Comparison of ENCODE assay signal across 29 cellular contexts in genomic region chr12:65764325-65764724, GRCh38. TPM values are rescaled to one million over a fixed set of nuclear protein-coding genes. Genes with fewer than 3 reads are reported as not detected.
"Had no signal": no experiment of that assay in that cellular context is flagged by ENCODE, and none has a peak within 500 bp of the region (broad histone marks: within the 10 kb centered on the region; RNA-seq: fewer than 3 reads in every experiment).

No MANE protein-coding gene starts in this region.

- H3K4me3 Mint-ChIP-seq: memory B cell; naive thymus-derived CD8-positive, alpha-beta T cell; nephron; neural crest cell; stimulated activated effector memory CD8-positive, alpha-beta T cell treated with anti-CD3 and anti-CD28 coated beads, Interleukin-12 subunit alpha, Interleukin-12 subunit beta, amount 100 ng/mL, for 72 hours; stimulated activated naive CD8-positive, alpha-beta T cell treated with anti-CD3 and anti-CD28 coated beads, Interleukin-15, Interleukin-2, amounts not matched to agents 100 ng/mL and 50 ng/mL, for 24 hours; type B pancreatic cell had no signal

- H3K9me3 ChIP-seq: left lung, pancreas, prostate gland, tibial nerve, uterus had no signal

- FAIRE-seq: kidney, pancreas had no signal

- H3K4me1 ChIP-seq: left lung, pancreas, prostate gland, tibial nerve, uterus had no signal

- DNase-seq: hippocampal formation; kidney; left colon; left lung; midbrain; naive thymus-derived CD8-positive, alpha-beta T cell; nucleus accumbens; pancreas; posterior cingulate gyrus; retina; right cardiac atrium; stimulated activated CD4-positive, alpha-beta T cell treated with anti-CD3 and anti-CD28 coated beads, Interleukin-12 subunit alpha, Interleukin-12 subunit beta, amount 100 ng/mL, for 4 hours; stimulated activated CD4-positive, alpha-beta T cell treated with anti-CD3 and anti-CD28 coated beads, Interleukin-15, amount 100 ng/mL, for 24 hours; stimulated activated CD4-positive, alpha-beta T cell treated with anti-CD3 and anti-CD28 coated beads, Interleukin-4, amount 100 ng/mL, for 24 hours; stimulated activated naive CD4-positive, alpha-beta T cell; uterus had no signal

- H3K4me3 ChIP-seq: left lung, lung, pancreas, prostate gland, skin epidermis, tibial nerve, uterus had no signal

- H3K27me3 ChIP-seq: pancreas, tibial nerve, uterus had no signal

- H3K27ac Mint-ChIP-seq: memory B cell; naive thymus-derived CD8-positive, alpha-beta T cell; nephron; stimulated activated effector memory CD8-positive, alpha-beta T cell treated with anti-CD3 and anti-CD28 coated beads, Interleukin-12 subunit alpha, Interleukin-12 subunit beta, amount 100 ng/mL, for 72 hours; stimulated activated naive CD8-positive, alpha-beta T cell treated with anti-CD3 and anti-CD28 coated beads, Interleukin-15, Interleukin-2, amounts not matched to agents 100 ng/mL and 50 ng/mL, for 24 hours; type B pancreatic cell had no signal

- H3K36me3 Mint-ChIP-seq: memory B cell; naive thymus-derived CD8-positive, alpha-beta T cell; stimulated activated effector memory CD8-positive, alpha-beta T cell treated with anti-CD3 and anti-CD28 coated beads, Interleukin-12 subunit alpha, Interleukin-12 subunit beta, amount 100 ng/mL, for 72 hours; type B pancreatic cell had no signal

- H3K27ac ChIP-seq: left lung, pancreas, prostate gland, skin epidermis, tibial nerve, uterus had no signal

- H3K36me3 ChIP-seq: left lung, pancreas, prostate gland, tibial nerve, uterus had no signal

- ATAC-seq: left colon; left lung; naive thymus-derived CD8-positive, alpha-beta T cell; pancreas; right cardiac atrium; sciatic nerve; stimulated activated effector memory CD8-positive, alpha-beta T cell treated with anti-CD3 and anti-CD28 coated beads, Interleukin-12 subunit alpha, Interleukin-12 subunit beta, amount 100 ng/mL, for 72 hours had no signal

- H3K9me3 Mint-ChIP-seq: nephron; neural crest cell; stimulated activated naive CD8-positive, alpha-beta T cell treated with anti-CD3 and anti-CD28 coated beads, Interleukin-15, Interleukin-2, amounts not matched to agents 100 ng/mL and 50 ng/mL, for 24 hours; type B pancreatic cell had no signal

- H3K4me1 Mint-ChIP-seq: memory B cell; naive thymus-derived CD8-positive, alpha-beta T cell; nephron; neural crest cell; stimulated activated effector memory CD8-positive, alpha-beta T cell treated with anti-CD3 and anti-CD28 coated beads, Interleukin-12 subunit alpha, Interleukin-12 subunit beta, amount 100 ng/mL, for 72 hours had no signal

RNA-seq across cellular contexts. Expression of gene HMGA2, which starts 60.0 kb away (rescaled TPM):
- total RNA-seq: mesenteric fat pad; naive thymus-derived CD8-positive, alpha-beta T cell; right cardiac atrium; ureter had no signal
- polyA plus RNA-seq: naive thymus-derived CD8-positive, alpha-beta T cell had no signal
